In genomic region chr2:201911372-201911771, GRCh38 we compare ENCODE assay signal across 17 cellular contexts.
DNase-seq lines count a peak whose midpoint lies in the region; ATAC-seq and TF ChIP-seq lines count a peak whose summit lies in the region.
"Had no signal": no experiment of that assay in that cellular context is flagged by ENCODE, and none has a peak within 500 bp of the region (broad histone marks: within the 10 kb centered on the region; RNA-seq: fewer than 3 reads in every experiment).

No MANE protein-coding gene starts in this region.

- H3K4me3 ChIP-seq in Caco-2 (ENCODE audit: low read depth, low read length) (no peak overlapping the region), IMR-90 (ENCODE audit: insufficient read depth, low read depth, low read length) (no peak overlapping the region), iPS-20b (ENCODE audit: low read length) (no peak overlapping the region)
- H3K4me3 ChIP-seq: BLaER1 treated with 17β-estradiol and CSF1 and Interleukin-3, amounts not matched to agents 10 nM and 100 nM had no signal

- peak overlapping the region; percentile 52; the same call in 1 of the 2 replicates for H2AK5ac ChIP-seq in IMR-90 (ENCODE audit: low read depth, low read length)

- dilution Hi-C loops in IMR-90 (cut with HindIII; ENCODE audit: low sequenced_read_pairs, unreplicated experiment), result no loop called here

- H3K4me3 Mint-ChIP-seq in Caco-2 (ENCODE audit: unreplicated experiment) (peak overlapping the region; percentile 12), nephron (no peak overlapping the region)
- H3K4me3 Mint-ChIP-seq: CD4-positive, CD25-positive, alpha-beta regulatory T cell; IgD-negative memory B cell had no signal

- H3K4me1 ChIP-seq in Caco-2, result peaks cover 61% of the 10 kb centered on the region
- peaks cover 9% of the 10 kb centered on the region for H3K4me1 ChIP-seq in IMR-90 (ENCODE audit: control insufficient read depth, insufficient read depth, low read length)
- H3K4me1 ChIP-seq in iPS-20b (ENCODE audit: insufficient read depth, low read length), result peaks cover 26% of the 10 kb centered on the region; the same call in 1 of the 2 replicates

- no peak overlapping the region; the same call in 1 of the 2 replicates for H4K5ac ChIP-seq in IMR-90 (ENCODE audit: low read depth, low read length)

- H3K36me3 ChIP-seq in Caco-2 (ENCODE audit: control insufficient read depth, insufficient read depth, low read length) (no peaks in the 10 kb centered on the region), IMR-90 (ENCODE audit: control insufficient read depth, insufficient read depth, low read length) (no peaks in the 10 kb centered on the region), iPS-20b (ENCODE audit: insufficient read depth, low read depth, low read length) (no peaks in the 10 kb centered on the region)
- H3K36me3 ChIP-seq: BLaER1 treated with 17β-estradiol and CSF1 and Interleukin-3, amounts not matched to agents 10 nM and 100 nM had no signal

- intact Hi-C loops in Caco-2 (cut with micrococcal nuclease; ENCODE audit: unreplicated experiment), result no loop called here
- intact Hi-C loops in IMR-90 (cut with micrococcal nuclease), result loop anchor here (2.0 kb wide), 1 partner anchor 113 kb away; no protein-coding TSS in a partner anchor

- H3K9me3 Mint-ChIP-seq in Caco-2 (ENCODE audit: unreplicated experiment), result no peaks in the 10 kb centered on the region
- no peaks in the 10 kb centered on the region for H3K9me3 Mint-ChIP-seq in nephron
- H3K9me3 Mint-ChIP-seq: CD4-positive, CD25-positive, alpha-beta regulatory T cell; IgD-negative memory B cell had no signal

- ATAC-seq in IMR-90 (ENCODE audit: low read depth) (no peak), HG03432 (IDR thresholded peaks at IDR 0.05; ENCODE audit: unreplicated experiment) (no peak)
- ATAC-seq: HCT116 had no signal

- CTCF ChIA-PET in Caco-2 (lab: Charles Lee), result no interaction called here
- CTCF ChIA-PET in IMR-90 (lab: Yijun Ruan, JAX), result interaction anchor here (1.0 kb wide), 1 partner anchor 9 kb away, joined by 3 read pairs; no protein-coding TSS in a partner anchor

- no peak overlapping the region for H2BK5ac ChIP-seq in IMR-90 (ENCODE audit: low read depth, low read length, poor library complexity, severe bottlenecking)

- TF ChIP-seq CTCF in Caco-2 (IDR thresholded peaks at IDR 0.05; ENCODE audit: insufficient read depth in 1 of 2, low read depth in 1 of 2, low read length in 1 of 2, severe bottlenecking in 1 of 2, unreplicated experiment in 1 of 2), result no peak
- TF ChIP-seq CTCF in IMR-90 (conservative IDR thresholded peaks at IDR 0.05; ENCODE audit: low read depth, low read length), result no peak
- TF ChIP-seq CTCF in nephron (IDR thresholded peaks at IDR 0.05; ENCODE audit: unreplicated experiment in 3 of 3), result no peak

- H3K36me3 Mint-ChIP-seq in Caco-2 (ENCODE audit: insufficient read depth, unreplicated experiment) (no peaks in the 10 kb centered on the region), nephron (ENCODE audit: low read depth) (no peaks in the 10 kb centered on the region)

- no peak for TF ChIP-seq RAD21 in IMR-90 (IDR thresholded peaks at IDR 0.05; ENCODE audit: low read length)

- peaks cover 0 to 4% of the 10 kb centered on the region in 2 experiments; a peak in 1 of 4 replicates for H3K79me1 ChIP-seq in IMR-90 (ENCODE audit: low read depth in 1 of 2, low read length in 2 of 2)

- peaks cover 10% of the 10 kb centered on the region; the same call in 1 of the 2 replicates for H3K9me1 ChIP-seq in IMR-90 (ENCODE audit: insufficient read depth, low read length)

- no peak overlapping the region for H4K8ac ChIP-seq in IMR-90 (ENCODE audit: low read depth in 2 of 2, low read length in 2 of 2)

- H3K14ac ChIP-seq in IMR-90 (replicated peaks; ENCODE audit: low read depth, low read length), result 0 out of 2 replicates have a peak overlapping the region, but pooled peaks have one; percentile 3

- POLR2A ChIA-PET in Caco-2 (lab: Charles Lee) (no interaction called here), IMR-90 (lab: Charles Lee; ENCODE audit: unreplicated experiment) (no interaction called here)

- no peak overlapping the region for H3K23ac ChIP-seq in IMR-90 (ENCODE audit: low read depth, low read length)

- peak overlapping the region; percentile 21; the same call in 1 of the 2 replicates for H3K4ac ChIP-seq in IMR-90 (ENCODE audit: low read depth, low read length)

- H4K20me1 ChIP-seq in IMR-90 (ENCODE audit: insufficient read depth, low read length), result peaks cover 4% of the 10 kb centered on the region; the same call in 1 of the 2 replicates
- H4K20me1 ChIP-seq: BLaER1 treated with 17β-estradiol and CSF1 and Interleukin-3, amounts not matched to agents 10 nM and 100 nM had no signal

- H3K9me3 ChIP-seq in Caco-2 (no peaks in the 10 kb centered on the region), IMR-90 (ENCODE audit: control insufficient read depth, insufficient read depth, low read length) (no peaks in the 10 kb centered on the region), iPS-20b (ENCODE audit: insufficient read depth, low read depth, low read length) (no peaks in the 10 kb centered on the region)
- H3K9me3 ChIP-seq: BLaER1 treated with 17β-estradiol and CSF1 and Interleukin-3, amounts not matched to agents 10 nM and 100 nM had no signal

- H3K27me3 ChIP-seq in Caco-2 (replicated peaks; ENCODE audit: control insufficient read depth, insufficient read depth, low read length) (no peaks in the 10 kb centered on the region), IMR-90 (ENCODE audit: control insufficient read depth, insufficient read depth, low read length) (no peaks in the 10 kb centered on the region), iPS-20b (ENCODE audit: insufficient read depth, low read length) (no peaks in the 10 kb centered on the region)
- H3K27me3 ChIP-seq: BLaER1 treated with 17β-estradiol and CSF1 and Interleukin-3, amounts not matched to agents 10 nM and 100 nM had no signal

- H3K4me1 Mint-ChIP-seq in Caco-2 (ENCODE audit: low read depth, unreplicated experiment) (peaks cover 40% of the 10 kb centered on the region), nephron (peaks cover 51% of the 10 kb centered on the region)

- H3K27ac ChIP-seq in IMR-90 (ENCODE audit: insufficient read depth, low read length), result no peak overlapping the region
- peak overlapping the region; percentile 15 for H3K27ac ChIP-seq in iPS-20b (ENCODE audit: low read length)

- peak overlapping the region; percentile 19 for H2AK9ac ChIP-seq in IMR-90 (replicated peaks; ENCODE audit: low read depth, low read length, poor library complexity)

- H2AFZ ChIP-seq in IMR-90 (replicated peaks; ENCODE audit: low read length, poor library complexity), result peak overlapping the region; percentile 15

- no peak overlapping the region for H3K4me2 ChIP-seq in IMR-90 (ENCODE audit: low read depth, low read length)

- peak overlapping the region; percentile 63; the same call in 1 of the 3 replicates for H2BK15ac ChIP-seq in IMR-90 (ENCODE audit: low read depth, low read length)

- H3K9ac ChIP-seq in IMR-90 (ENCODE audit: low read depth, low read length), result no peak overlapping the region
- no peak overlapping the region for H3K9ac ChIP-seq in iPS-20b (ENCODE audit: low read depth, low read length)
- H3K9ac ChIP-seq: BLaER1 treated with 17β-estradiol and CSF1 and Interleukin-3, amounts not matched to agents 10 nM and 100 nM had no signal

- in situ Hi-C loops in IMR-90 (cut with MboI; ENCODE audit: low sequenced_read_pairs), result no loop called here

- 0 out of 2 replicates have a peak overlapping the region, but pooled peaks have one; percentile 21 for H2BK120ac ChIP-seq in IMR-90 (ENCODE audit: low read depth, low read length)

- no peak for TF ChIP-seq POLR2A in IMR-90 (IDR thresholded peaks at IDR 0.05; ENCODE audit: low read depth, low read length)

- peak overlapping the region; percentile 36 for H3K18ac ChIP-seq in IMR-90 (ENCODE audit: low read depth, low read length)

- H3K56ac ChIP-seq in IMR-90 (ENCODE audit: extremely low read depth, insufficient read depth, low read length), result no peak overlapping the region

- H2BK20ac ChIP-seq in IMR-90 (ENCODE audit: low read depth, low read length), result peak overlapping the region; percentile 40; the same call in 1 of the 2 replicates

- H3K27me3 Mint-ChIP-seq in Caco-2 (ENCODE audit: insufficient read depth, unreplicated experiment) (no peaks in the 10 kb centered on the region), nephron (ENCODE audit: low read depth) (peaks cover 4% of the 10 kb centered on the region)

- peak overlapping the region; percentile 46 for H4K91ac ChIP-seq in IMR-90 (ENCODE audit: insufficient read depth, low read depth, low read length)

- no peak for DNase-seq in Caco-2
- no peak for DNase-seq in IMR-90
- no peak for DNase-seq in nucleus accumbens (lab: John Stamatoyannopoulos, UW)
- DNase-seq in OCI-M1 (lab: John Stamatoyannopoulos, UW), result no peak
- DNase-seq: 8988T; ACHN; Calu3; CD4-positive, CD25-positive, alpha-beta regulatory T cell; DMS 273 treated with DMSO at 0.1 percent for 48 hours; GOT3; KG1 had no signal

- WGBS in IMR-90 (ENCODE audit: extremely low coverage in 2 of 2, insufficient read length in 1 of 2), 2 experiments, result 70% methylated on average over 2 of the region's 4 CpGs; no CpG with 5 or more reads in 1 of the 2 experiments

- H3K27ac Mint-ChIP-seq in Caco-2 (ENCODE audit: unreplicated experiment) (peak overlapping the region; percentile 37), nephron (peak overlapping the region; percentile 12 to 62 (median 41))
- H3K27ac Mint-ChIP-seq: CD4-positive, CD25-positive, alpha-beta regulatory T cell had no signal

- BruUV-seq in Caco-2 (replicated peaks; lab: Mats Ljungman, UMichigan) (no TSS peak), IMR-90 (replicated peaks; lab: Mats Ljungman, UMichigan) (no TSS peak)

TF ChIP-seq in IMR-90, 13 proteins besides CTCF, POLR2A, EP300 and RAD21 (continues in another document):
- TF ChIP-seq MAZ (IDR thresholded peaks at IDR 0.05; ENCODE audit: borderline replicate concordance, low read depth, low read length), result no peak
- no peak for TF ChIP-seq RFX5 (IDR thresholded peaks at IDR 0.05; ENCODE audit: low read depth, low read length)
- TF ChIP-seq BHLHE40 (IDR thresholded peaks at IDR 0.05; ENCODE audit: low read depth, low read length), result no peak
- TF ChIP-seq NFE2L2 (IDR thresholded peaks at IDR 0.05; ENCODE audit: low read depth, low read length), result no peak
- no peak for TF ChIP-seq MXI1 (IDR thresholded peaks at IDR 0.05; ENCODE audit: borderline replicate concordance, low read depth, low read length)
- no peak for TF ChIP-seq USF2 (IDR thresholded peaks at IDR 0.05; ENCODE audit: low read depth, low read length)
